Comparison of ENCODE assay signal across 8 cellular contexts in the genomic region with DNA sequence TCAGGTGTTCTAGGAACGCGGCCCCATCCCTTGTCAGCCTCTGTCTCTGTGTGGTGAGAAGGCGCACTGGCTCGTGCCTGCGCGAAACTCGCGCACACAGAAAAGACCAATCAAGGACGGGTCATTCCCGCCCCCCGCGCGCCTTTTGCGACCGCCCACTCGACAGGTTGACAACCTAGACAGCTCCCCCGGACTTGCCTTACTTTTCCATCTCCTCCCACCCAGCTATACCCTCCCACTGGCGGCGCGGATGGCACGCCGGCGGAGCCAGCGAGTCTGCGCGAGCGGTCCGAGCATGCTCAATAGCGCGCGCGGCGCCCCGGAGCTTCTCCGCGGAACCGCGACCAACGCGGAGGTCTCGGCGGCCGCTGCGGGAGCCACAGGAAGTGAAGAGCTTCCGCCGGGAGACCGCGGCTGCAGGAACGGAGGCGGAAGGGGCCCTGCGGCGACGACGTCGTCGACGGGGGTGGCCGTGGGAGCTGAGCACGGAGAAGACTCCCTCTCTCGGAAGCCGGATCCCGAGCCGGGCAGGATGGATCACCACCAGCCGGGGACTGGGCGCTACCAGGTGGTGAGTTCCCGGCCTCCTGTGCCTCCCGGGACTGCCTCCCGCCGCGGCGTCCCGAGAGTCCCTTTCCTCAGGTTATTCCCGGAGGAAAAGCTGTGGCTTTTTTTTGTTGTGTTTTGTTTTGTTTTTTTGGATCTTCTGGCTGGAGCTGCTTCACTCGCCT. TPM values are rescaled to one million over a fixed set of nuclear protein-coding genes. Genes with fewer than 3 reads are reported as not detected.
DNase-seq lines count a peak whose midpoint lies in the region; ATAC-seq and TF ChIP-seq lines count a peak whose summit lies in the region.

A gene with protein sequence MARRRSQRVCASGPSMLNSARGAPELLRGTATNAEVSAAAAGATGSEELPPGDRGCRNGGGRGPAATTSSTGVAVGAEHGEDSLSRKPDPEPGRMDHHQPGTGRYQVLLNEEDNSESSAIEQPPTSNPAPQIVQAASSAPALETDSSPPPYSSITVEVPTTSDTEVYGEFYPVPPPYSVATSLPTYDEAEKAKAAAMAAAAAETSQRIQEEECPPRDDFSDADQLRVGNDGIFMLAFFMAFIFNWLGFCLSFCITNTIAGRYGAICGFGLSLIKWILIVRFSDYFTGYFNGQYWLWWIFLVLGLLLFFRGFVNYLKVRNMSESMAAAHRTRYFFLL (plus strand): TSS at position 202 of the 731 bp plus-strand sequence. CDS start 49 bp downstream, at position 251.

- H3K36me3 Mint-ChIP-seq in dendritic cell treated with granulocyte-macrophage colony-stimulating factor and Interleukin-4, amounts not matched to agents 40 ng/mL and 50 ng/mL, for 4 days (ENCODE audit: low read depth) = peaks cover 10% of the 10 kb centered on the region

- peak within 1 kb of the TSS; percentile 98 for H3K4me3 ChIP-seq in BE2C (ENCODE audit: low read depth, low read length)
- peak within 1 kb of the TSS; percentile 66 to 68 for H3K4me3 ChIP-seq in left lung

- H3K27me3 Mint-ChIP-seq in dendritic cell treated with granulocyte-macrophage colony-stimulating factor and Interleukin-4, amounts not matched to agents 40 ng/mL and 50 ng/mL, for 4 days = peaks cover 70% of the 10 kb centered on the region

- no peaks in the 10 kb centered on the region for H3K4me1 ChIP-seq in BE2C
- peaks cover 0 to 31% of the 10 kb centered on the region in 2 donors for H3K4me1 ChIP-seq in left lung

- H3K9me3 Mint-ChIP-seq in dendritic cell treated with granulocyte-macrophage colony-stimulating factor and Interleukin-4, amounts not matched to agents 40 ng/mL and 50 ng/mL, for 4 days = no peaks in the 10 kb centered on the region

- DNase-seq in BE2C = peak; percentile 93
- DNase-seq in GM19240 (ENCODE audit: insufficient read length, low spot score) = peak; percentile 43
- peak; percentile 98 to 99 for DNase-seq in NCI-H526 (lab: John Stamatoyannopoulos, UW)
- DNase-seq in activated CD4-positive, alpha-beta T cell treated with anti-CD3 and anti-CD28 coated beads, Interleukin-2, amount 50 U/mL, for 24 hours (ENCODE audit: low read depth in 1 of 2, low spot score in 1 of 2) = peak; percentile 87 to 89
- DNase-seq in left lung = peak; percentile 86 to 96
- peak; percentile 81 to 89 for DNase-seq in stimulated activated CD4-positive, alpha-beta T cell treated with anti-CD3 and anti-CD28 coated beads, Interleukin-2, amount 100 ng/mL, for 48 hours

- peak within 1 kb of the TSS; percentile 35 for H3K27ac Mint-ChIP-seq in dendritic cell treated with granulocyte-macrophage colony-stimulating factor and Interleukin-4, amounts not matched to agents 40 ng/mL and 50 ng/mL, for 4 days

- H3K9me3 ChIP-seq in BE2C = no peaks in the 10 kb centered on the region
- no peaks in the 10 kb centered on the region for H3K9me3 ChIP-seq in left lung

- H3K4me1 Mint-ChIP-seq in dendritic cell treated with granulocyte-macrophage colony-stimulating factor and Interleukin-4, amounts not matched to agents 40 ng/mL and 50 ng/mL, for 4 days (ENCODE audit: low read depth) = peaks cover 19% of the 10 kb centered on the region

- peak within 1 kb of the TSS; percentile 77 for H3K4me3 Mint-ChIP-seq in dendritic cell treated with granulocyte-macrophage colony-stimulating factor and Interleukin-4, amounts not matched to agents 40 ng/mL and 50 ng/mL, for 4 days

- H3K36me3 ChIP-seq in BE2C (no peaks in the 10 kb centered on the region), left lung (no peaks in the 10 kb centered on the region)

- H3K27ac ChIP-seq in left lung = peak within 1 kb of the TSS; percentile 78 to 83

- TF ChIP-seq CTCF in BE2C (IDR thresholded peaks at IDR 0.05; ENCODE audit: low read depth, low read length) (no peak), left lung (IDR thresholded peaks at IDR 0.05) (no peak)

- ATAC-seq in HG03457 (IDR thresholded peaks at IDR 0.05; ENCODE audit: unreplicated experiment) (peak; percentile 84), left lung (peak; percentile 94)

- no peaks in the 10 kb centered on the region for H3K27me3 ChIP-seq in BE2C
- peaks cover 0 to 53% of the 10 kb centered on the region in 2 donors for H3K27me3 ChIP-seq in left lung

- intact Hi-C loops in dendritic cell treated with granulocyte-macrophage colony-stimulating factor and Interleukin-4, amounts not matched to agents 40 ng/mL and 50 ng/mL, for 4 days (cut with micrococcal nuclease) = no loop called here
- intact Hi-C loops in left lung (cut with DNase I) = no loop called here

RNA-seq across cellular contexts. Expression of the gene that starts here (rescaled TPM):
- 54.6 TPM for polyA plus RNA-seq in BE2C (2012; ENCODE audit: insufficient read depth, insufficient read length, low read depth)
- total RNA-seq in left lung = 10 to 100 TPM; 34.1 to 46.3 TPM

Comparison
In these comparisons a context has a peak if more than half of its experiments do, and no peak if none do; other contexts are left out.
1. Peak in every context shown above with its lines: DNase-seq, ATAC-seq, H3K4me3 ChIP-seq and H3K27ac ChIP-seq.
2. DNase-seq: peak in every context shown above with its lines; median percentile 98 in NCI-H526; 93 in BE2C; 91 in left lung; 88 in activated CD4-positive, alpha-beta T cell treated with anti-CD3 and anti-CD28 coated beads, Interleukin-2, amount 50 U/mL, for 24 hours; 85 in stimulated activated CD4-positive, alpha-beta T cell treated with anti-CD3 and anti-CD28 coated beads, Interleukin-2, amount 100 ng/mL, for 48 hours; 43 in GM19240.